ENCODE assay signal across 1 cellular context in genomic region chr17:15123593-15124590, GRCh38.
TF ChIP-seq lines count a peak whose summit lies in the region.

No MANE protein-coding gene starts in this region.

TF ChIP-seq in IMR-90, 13 proteins besides CTCF, POLR2A, EP300 and RAD21 (continued from another document):
- TF ChIP-seq, protein P1, sequence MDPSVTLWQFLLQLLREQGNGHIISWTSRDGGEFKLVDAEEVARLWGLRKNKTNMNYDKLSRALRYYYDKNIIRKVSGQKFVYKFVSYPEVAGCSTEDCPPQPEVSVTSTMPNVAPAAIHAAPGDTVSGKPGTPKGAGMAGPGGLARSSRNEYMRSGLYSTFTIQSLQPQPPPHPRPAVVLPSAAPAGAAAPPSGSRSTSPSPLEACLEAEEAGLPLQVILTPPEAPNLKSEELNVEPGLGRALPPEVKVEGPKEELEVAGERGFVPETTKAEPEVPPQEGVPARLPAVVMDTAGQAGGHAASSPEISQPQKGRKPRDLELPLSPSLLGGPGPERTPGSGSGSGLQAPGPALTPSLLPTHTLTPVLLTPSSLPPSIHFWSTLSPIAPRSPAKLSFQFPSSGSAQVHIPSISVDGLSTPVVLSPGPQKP (IDR thresholded peaks at IDR 0.05; ENCODE audit: borderline replicate concordance, low read depth, low read length) = no peak
- TF ChIP-seq CEBPB (IDR thresholded peaks at IDR 0.05; ENCODE audit: low read depth, low read length) = no peak
- TF ChIP-seq, protein P2, sequence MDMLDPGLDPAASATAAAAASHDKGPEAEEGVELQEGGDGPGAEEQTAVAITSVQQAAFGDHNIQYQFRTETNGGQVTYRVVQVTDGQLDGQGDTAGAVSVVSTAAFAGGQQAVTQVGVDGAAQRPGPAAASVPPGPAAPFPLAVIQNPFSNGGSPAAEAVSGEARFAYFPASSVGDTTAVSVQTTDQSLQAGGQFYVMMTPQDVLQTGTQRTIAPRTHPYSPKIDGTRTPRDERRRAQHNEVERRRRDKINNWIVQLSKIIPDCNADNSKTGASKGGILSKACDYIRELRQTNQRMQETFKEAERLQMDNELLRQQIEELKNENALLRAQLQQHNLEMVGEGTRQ (IDR thresholded peaks at IDR 0.05; ENCODE audit: low read depth, low read length) = no peak
- no peak for TF ChIP-seq RCOR1 (IDR thresholded peaks at IDR 0.05; ENCODE audit: insufficient replicate concordance, low read length)
- TF ChIP-seq MAFK (IDR thresholded peaks at IDR 0.05; ENCODE audit: low read depth, low read length) = peak; percentile 23; the same call in 1 of the 2 replicates
- no peak for TF ChIP-seq MAZ (IDR thresholded peaks at IDR 0.05; ENCODE audit: borderline replicate concordance, low read depth, low read length)
